In the genomic region with DNA sequence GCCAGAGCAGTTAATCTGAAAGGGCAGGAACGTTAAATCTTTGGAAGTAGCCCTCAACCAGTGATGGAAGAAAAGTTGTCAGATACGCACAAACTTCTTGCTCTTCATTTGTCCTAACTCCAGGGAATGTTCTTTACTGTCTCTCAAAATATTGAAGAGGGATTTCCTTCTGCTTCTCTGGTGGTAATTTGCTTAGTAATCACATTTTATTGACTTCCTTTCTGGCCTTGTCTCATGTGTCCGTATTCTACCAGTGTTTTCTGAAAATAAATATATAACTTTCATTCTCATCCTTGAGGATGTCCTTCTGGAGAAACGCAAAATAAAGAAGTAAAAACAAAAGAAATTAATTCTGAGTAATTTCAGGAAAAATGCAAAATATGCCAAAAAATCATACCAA, we compare ENCODE assay signal across 3 cellular contexts.
TF ChIP-seq lines count a peak whose summit lies in the region.

No MANE protein-coding gene starts in this region.

TF ChIP-seq in HepG2, 621 proteins besides CTCF, POLR2A, EP300 and RAD21:
- TF ChIP-seq MAFK (conservative IDR thresholded peaks at IDR 0.05 in 1 of 2, IDR thresholded peaks at IDR 0.05 in 1 of 2; ENCODE audit: low read length in 2 of 2) (peak; percentile 75 to 91), MAFF (IDR thresholded peaks at IDR 0.05; ENCODE audit: low read depth, low read length) (peak; percentile 83)
- TF ChIP-seq, protein P1, sequence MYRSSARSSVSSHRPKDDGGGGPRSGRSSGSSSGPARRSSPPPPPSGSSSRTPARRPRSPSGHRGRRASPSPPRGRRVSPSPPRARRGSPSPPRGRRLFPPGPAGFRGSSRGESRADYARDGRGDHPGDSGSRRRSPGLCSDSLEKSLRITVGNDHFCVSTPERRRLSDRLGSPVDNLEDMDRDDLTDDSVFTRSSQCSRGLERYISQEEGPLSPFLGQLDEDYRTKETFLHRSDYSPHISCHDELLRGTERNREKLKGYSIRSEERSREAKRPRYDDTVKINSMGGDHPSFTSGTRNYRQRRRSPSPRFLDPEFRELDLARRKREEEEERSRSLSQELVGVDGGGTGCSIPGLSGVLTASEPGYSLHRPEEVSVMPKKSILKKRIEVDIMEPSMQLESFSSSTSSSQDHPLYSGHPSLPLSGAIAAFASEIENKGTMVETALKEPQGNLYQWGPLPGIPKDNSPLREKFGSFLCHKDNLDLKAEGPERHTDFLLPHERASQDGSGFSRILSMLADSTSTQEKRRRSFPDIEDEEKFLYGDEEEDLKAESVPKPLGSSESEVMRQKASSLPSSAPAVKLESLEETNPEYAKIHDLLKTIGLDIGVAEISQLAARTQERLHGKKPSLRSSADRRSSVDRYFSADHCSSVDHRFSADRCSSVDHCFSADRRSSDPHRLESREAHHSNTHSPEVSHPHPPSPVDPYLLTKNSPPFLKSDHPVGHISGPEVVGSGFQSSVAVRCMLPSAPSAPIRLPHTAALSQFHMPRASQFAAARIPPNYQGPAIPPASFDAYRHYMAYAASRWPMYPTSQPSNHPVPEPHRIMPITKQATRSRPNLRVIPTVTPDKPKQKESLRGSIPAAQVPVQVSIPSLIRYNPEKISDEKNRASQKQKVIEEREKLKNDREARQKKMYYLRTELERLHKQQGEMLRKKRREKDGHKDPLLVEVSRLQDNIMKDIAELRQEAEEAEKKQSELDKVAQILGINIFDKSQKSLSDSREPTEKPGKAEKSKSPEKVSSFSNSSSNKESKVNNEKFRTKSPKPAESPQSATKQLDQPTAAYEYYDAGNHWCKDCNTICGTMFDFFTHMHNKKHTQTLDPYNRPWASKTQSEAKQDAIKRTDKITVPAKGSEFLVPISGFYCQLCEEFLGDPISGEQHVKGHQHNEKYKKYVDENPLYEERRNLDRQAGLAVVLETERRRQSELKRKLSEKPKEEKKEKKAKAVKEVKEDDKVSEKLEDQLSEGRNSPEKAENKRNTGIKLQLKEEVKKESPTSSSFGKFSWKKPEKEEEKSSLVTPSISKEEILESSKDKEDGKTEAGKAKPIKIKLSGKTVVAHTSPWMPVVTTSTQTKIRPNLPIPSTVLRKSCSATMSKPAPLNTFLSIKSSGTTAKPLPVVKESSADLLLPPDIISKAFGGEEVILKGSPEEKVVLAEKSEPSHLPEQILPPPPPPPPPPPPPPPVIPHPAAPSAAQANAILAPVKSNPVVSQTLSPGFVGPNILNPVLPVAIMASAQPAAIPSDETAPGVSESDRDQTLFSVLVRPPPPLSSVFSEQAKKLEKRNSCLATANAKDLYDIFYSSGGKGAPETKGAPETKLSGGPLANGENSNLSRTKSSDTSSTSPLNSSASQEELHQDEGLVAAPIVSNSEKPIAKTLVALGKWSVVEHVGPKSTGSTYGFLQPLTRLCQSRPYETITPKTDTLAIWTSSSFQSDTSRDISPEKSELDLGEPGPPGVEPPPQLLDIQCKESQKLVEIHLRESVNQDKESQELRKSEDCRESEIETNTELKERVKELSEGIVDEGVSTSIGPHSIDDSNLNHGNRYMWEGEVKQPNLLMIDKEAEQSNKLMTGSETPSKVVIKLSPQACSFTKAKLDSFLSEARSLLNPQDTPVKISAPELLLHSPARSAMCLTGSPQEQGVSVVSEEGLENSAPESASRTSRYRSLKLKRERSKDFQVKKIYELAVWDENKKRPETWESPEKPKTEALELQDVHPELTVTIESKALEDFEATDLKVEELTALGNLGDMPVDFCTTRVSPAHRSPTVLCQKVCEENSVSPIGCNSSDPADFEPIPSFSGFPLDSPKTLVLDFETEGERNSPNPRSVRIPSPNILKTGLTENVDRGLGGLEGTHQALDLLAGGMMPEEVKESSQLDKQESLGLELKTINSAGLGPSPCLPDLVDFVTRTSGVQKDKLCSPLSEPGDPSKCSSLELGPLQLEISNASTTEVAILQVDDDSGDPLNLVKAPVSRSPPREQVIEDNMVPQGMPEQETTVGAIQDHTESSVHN (CRISPR knock-in tag; IDR thresholded peaks at IDR 0.05), result no peak
- TF ChIP-seq, protein P2, sequence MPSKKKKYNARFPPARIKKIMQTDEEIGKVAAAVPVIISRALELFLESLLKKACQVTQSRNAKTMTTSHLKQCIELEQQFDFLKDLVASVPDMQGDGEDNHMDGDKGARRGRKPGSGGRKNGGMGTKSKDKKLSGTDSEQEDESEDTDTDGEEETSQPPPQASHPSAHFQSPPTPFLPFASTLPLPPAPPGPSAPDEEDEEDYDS (CRISPR knock-in tag; IDR thresholded peaks at IDR 0.05), result no peak

TF ChIP-seq in IMR-90, 13 proteins besides CTCF, POLR2A, EP300 and RAD21:
- TF ChIP-seq SMC3 (IDR thresholded peaks at IDR 0.05; ENCODE audit: low read depth, low read length), result no peak
- no peak for TF ChIP-seq FOS (IDR thresholded peaks at IDR 0.05; ENCODE audit: low read depth, low read length)
- peak; percentile 77 for TF ChIP-seq MAFK (IDR thresholded peaks at IDR 0.05; ENCODE audit: low read depth, low read length)

TF ChIP-seq in K562, 482 proteins besides CTCF, POLR2A, EP300 and RAD21:
- TF ChIP-seq ZFP1 (CRISPR knock-in tag; IDR thresholded peaks at IDR 0.05) (no peak), PHF21A (IDR thresholded peaks at IDR 0.05; ENCODE audit: borderline replicate concordance, low read depth) (no peak), TRIM28 (IDR thresholded peaks at IDR 0.05) (no peak), MAFG (tag; conservative IDR thresholded peaks at IDR 0.05) (peak; percentile 27; the same call in 1 of the 2 replicates), ZNF316 (IDR thresholded peaks at IDR 0.05) (peak; percentile 42), MAFK (IDR thresholded peaks at IDR 0.05; ENCODE audit: low read length) (peak; percentile 37; the same call in 1 of the 2 replicates), IRF2 (CRISPR knock-in tag; IDR thresholded peaks at IDR 0.05) (no peak), MYNN (IDR thresholded peaks at IDR 0.05) (no peak), MYNN (CRISPR knock-in tag; IDR thresholded peaks at IDR 0.05) (no peak), MAFF (IDR thresholded peaks at IDR 0.05; ENCODE audit: low read length) (peak; percentile 57), C11orf30 (IDR thresholded peaks at IDR 0.05; ENCODE audit: low read depth) (peak; percentile 21; the same call in 1 of the 2 replicates)
- TF ChIP-seq, protein P3, sequence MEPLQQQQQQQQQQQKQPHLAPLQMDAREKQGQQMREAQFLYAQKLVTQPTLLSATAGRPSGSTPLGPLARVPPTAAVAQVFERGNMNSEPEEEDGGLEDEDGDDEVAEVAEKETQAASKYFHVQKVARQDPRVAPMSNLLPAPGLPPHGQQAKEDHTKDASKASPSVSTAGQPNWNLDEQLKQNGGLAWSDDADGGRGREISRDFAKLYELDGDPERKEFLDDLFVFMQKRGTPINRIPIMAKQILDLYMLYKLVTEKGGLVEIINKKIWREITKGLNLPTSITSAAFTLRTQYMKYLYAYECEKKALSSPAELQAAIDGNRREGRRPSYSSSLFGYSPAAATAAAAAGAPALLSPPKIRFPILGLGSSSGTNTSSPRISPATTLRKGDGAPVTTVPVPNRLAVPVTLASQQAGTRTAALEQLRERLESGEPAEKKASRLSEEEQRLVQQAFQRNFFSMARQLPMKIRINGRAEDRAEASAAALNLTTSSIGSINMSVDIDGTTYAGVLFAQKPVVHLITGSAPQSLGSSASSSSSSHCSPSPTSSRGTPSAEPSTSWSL (CRISPR knock-in tag; IDR thresholded peaks at IDR 0.05; ENCODE audit: borderline replicate concordance), result no peak
TF ChIP-seq in K562: peak in this region for 5.
